Comparison of ENCODE assay signal across 1 cellular context in genomic region chr18:21265971-21266673, GRCh38.
TF ChIP-seq lines count a peak whose summit lies in the region.

No MANE protein-coding gene starts in this region.

TF ChIP-seq in GM23338, 12 proteins besides CTCF, POLR2A, EP300 and RAD21 (continued from another document):
- no peak for TF ChIP-seq ZNF462 (CRISPR knock-in tag; IDR thresholded peaks at IDR 0.05)
- TF ChIP-seq ZNF331 (CRISPR knock-in tag; IDR thresholded peaks at IDR 0.05; ENCODE audit: low read depth), result no peak
- no peak for TF ChIP-seq ZNF114 (CRISPR knock-in tag; IDR thresholded peaks at IDR 0.05)
- TF ChIP-seq JUNB (IDR thresholded peaks at IDR 0.05; ENCODE audit: unreplicated experiment), result no peak
- no peak for TF ChIP-seq ETS1 (IDR thresholded peaks at IDR 0.05)
- TF ChIP-seq EZH2 (IDR thresholded peaks at IDR 0.05; ENCODE audit: low read depth, unreplicated experiment), result no peak
- TF ChIP-seq CREB1 (CRISPR knock-in tag; IDR thresholded peaks at IDR 0.05; ENCODE audit: low read depth), result no peak
- TF ChIP-seq, protein P1, sequence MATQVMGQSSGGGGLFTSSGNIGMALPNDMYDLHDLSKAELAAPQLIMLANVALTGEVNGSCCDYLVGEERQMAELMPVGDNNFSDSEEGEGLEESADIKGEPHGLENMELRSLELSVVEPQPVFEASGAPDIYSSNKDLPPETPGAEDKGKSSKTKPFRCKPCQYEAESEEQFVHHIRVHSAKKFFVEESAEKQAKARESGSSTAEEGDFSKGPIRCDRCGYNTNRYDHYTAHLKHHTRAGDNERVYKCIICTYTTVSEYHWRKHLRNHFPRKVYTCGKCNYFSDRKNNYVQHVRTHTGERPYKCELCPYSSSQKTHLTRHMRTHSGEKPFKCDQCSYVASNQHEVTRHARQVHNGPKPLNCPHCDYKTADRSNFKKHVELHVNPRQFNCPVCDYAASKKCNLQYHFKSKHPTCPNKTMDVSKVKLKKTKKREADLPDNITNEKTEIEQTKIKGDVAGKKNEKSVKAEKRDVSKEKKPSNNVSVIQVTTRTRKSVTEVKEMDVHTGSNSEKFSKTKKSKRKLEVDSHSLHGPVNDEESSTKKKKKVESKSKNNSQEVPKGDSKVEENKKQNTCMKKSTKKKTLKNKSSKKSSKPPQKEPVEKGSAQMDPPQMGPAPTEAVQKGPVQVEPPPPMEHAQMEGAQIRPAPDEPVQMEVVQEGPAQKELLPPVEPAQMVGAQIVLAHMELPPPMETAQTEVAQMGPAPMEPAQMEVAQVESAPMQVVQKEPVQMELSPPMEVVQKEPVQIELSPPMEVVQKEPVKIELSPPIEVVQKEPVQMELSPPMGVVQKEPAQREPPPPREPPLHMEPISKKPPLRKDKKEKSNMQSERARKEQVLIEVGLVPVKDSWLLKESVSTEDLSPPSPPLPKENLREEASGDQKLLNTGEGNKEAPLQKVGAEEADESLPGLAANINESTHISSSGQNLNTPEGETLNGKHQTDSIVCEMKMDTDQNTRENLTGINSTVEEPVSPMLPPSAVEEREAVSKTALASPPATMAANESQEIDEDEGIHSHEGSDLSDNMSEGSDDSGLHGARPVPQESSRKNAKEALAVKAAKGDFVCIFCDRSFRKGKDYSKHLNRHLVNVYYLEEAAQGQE (IDR thresholded peaks at IDR 0.05; ENCODE audit: unreplicated experiment), result no peak
- no peak for TF ChIP-seq EZH2phosphoT487 (IDR thresholded peaks at IDR 0.05; ENCODE audit: unreplicated experiment)
- no peak for TF ChIP-seq STAT1 (IDR thresholded peaks at IDR 0.05; ENCODE audit: unreplicated experiment)
- TF ChIP-seq POLR2AphosphoS5 (IDR thresholded peaks at IDR 0.05; ENCODE audit: low read depth), result no peak
